In the genomic region with DNA sequence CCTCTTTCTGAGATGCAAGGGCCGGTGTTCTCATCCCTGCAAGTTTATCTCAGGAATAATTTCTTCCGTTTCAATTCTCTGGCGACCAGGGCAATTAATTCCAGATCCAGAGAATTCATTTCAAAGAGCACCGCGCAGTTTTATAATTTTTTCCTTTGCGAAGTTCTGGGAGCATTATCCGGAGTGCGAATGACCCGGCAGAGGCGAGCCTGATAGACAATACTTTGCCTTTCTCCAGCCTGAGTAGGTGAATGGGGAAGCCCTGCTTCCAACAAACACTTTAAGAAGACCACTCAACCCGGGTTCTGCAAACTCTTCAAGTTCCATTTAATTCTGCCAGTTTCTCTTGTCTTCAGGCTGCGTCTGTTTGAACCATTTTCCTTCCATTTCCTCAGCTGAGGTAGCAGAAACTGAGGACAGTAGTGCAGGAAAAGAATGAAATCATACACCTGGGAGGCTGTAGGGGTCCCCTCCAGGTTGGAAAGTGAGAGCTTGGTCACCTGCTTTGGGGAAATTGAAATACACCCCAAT, we compare ENCODE assay signal across 12 cellular contexts.
DNase-seq lines count a peak whose midpoint lies in the region; ATAC-seq and TF ChIP-seq lines count a peak whose summit lies in the region.
"Had no signal": no experiment of that assay in that cellular context is flagged by ENCODE, and none has a peak within 500 bp of the region (broad histone marks: within the 10 kb centered on the region; RNA-seq: fewer than 3 reads in every experiment).

No MANE protein-coding gene starts in this region.

- no peak overlapping the region for H3K27ac Mint-ChIP-seq in stimulated activated naive CD8-positive, alpha-beta T cell treated with anti-CD3 and anti-CD28 coated beads, Interleukin-15, Interleukin-2, amounts not matched to agents 100 ng/mL and 50 ng/mL, for 24 hours
- H3K27ac Mint-ChIP-seq: effector memory CD8-positive, alpha-beta T cell had no signal

- H3K79me2 ChIP-seq in parathyroid adenoma, result no peaks in the 10 kb centered on the region

- peak overlapping the region; percentile 55 for H3K4me3 ChIP-seq in iPS-15b (ENCODE audit: low read depth, low read length)
- H3K4me3 ChIP-seq in parathyroid adenoma (ENCODE audit: low read depth, low read length), result peak overlapping the region; percentile 23

- peaks cover 3% of the 10 kb centered on the region for H3K9me3 Mint-ChIP-seq in stimulated activated naive CD8-positive, alpha-beta T cell treated with anti-CD3 and anti-CD28 coated beads, Interleukin-15, Interleukin-2, amounts not matched to agents 100 ng/mL and 50 ng/mL, for 24 hours

- H3K27me3 Mint-ChIP-seq in stimulated activated naive CD8-positive, alpha-beta T cell treated with anti-CD3 and anti-CD28 coated beads, Interleukin-15, Interleukin-2, amounts not matched to agents 100 ng/mL and 50 ng/mL, for 24 hours, result peaks cover 84% of the 10 kb centered on the region

- no peak for ATAC-seq in stimulated activated naive CD8-positive, alpha-beta T cell treated with anti-CD3 and anti-CD28 coated beads, Interleukin-15, Interleukin-2, amounts not matched to agents 100 U/mL and 50 U/mL, for 24 hours
- ATAC-seq in GM21515 (IDR thresholded peaks at IDR 0.05; ENCODE audit: unreplicated experiment), result no peak
- ATAC-seq: effector memory CD8-positive, alpha-beta T cell had no signal

- H3K36me3 ChIP-seq in iPS-15b (ENCODE audit: control insufficient read depth, insufficient read depth, low read length), result no peaks in the 10 kb centered on the region
- H3K36me3 ChIP-seq in parathyroid adenoma (ENCODE audit: control insufficient read depth, insufficient read depth, low read length), result no peaks in the 10 kb centered on the region

- H3K27me3 ChIP-seq in iPS-15b (ENCODE audit: control insufficient read depth, insufficient read depth, low read length), result peaks cover 97% of the 10 kb centered on the region
- H3K27me3 ChIP-seq in parathyroid adenoma (ENCODE audit: control insufficient read depth, insufficient read depth, low read length), result peaks cover 12% of the 10 kb centered on the region

- H2AFZ ChIP-seq in parathyroid adenoma, result peak overlapping the region; percentile 41

- peaks cover 9% of the 10 kb centered on the region for H3K4me1 Mint-ChIP-seq in stimulated activated naive CD8-positive, alpha-beta T cell treated with anti-CD3 and anti-CD28 coated beads, Interleukin-15, Interleukin-2, amounts not matched to agents 100 ng/mL and 50 ng/mL, for 24 hours (ENCODE audit: low read depth)

- no peaks in the 10 kb centered on the region for H3K36me3 Mint-ChIP-seq in stimulated activated naive CD8-positive, alpha-beta T cell treated with anti-CD3 and anti-CD28 coated beads, Interleukin-15, Interleukin-2, amounts not matched to agents 100 ng/mL and 50 ng/mL, for 24 hours (ENCODE audit: low read depth)

- H3K27ac ChIP-seq in parathyroid adenoma, result no peak overlapping the region

- H3K9me3 ChIP-seq in iPS-15b (ENCODE audit: control insufficient read depth, insufficient read depth, low read length) (no peaks in the 10 kb centered on the region), parathyroid adenoma (ENCODE audit: control insufficient read depth, low read length) (no peaks in the 10 kb centered on the region)

- no peak for DNase-seq in stimulated activated naive CD8-positive, alpha-beta T cell treated with anti-CD3 and anti-CD28 coated beads, Interleukin-15, Interleukin-2, amounts not matched to agents 100 U/mL and 50 U/mL, for 24 hours
- DNase-seq in NCI-H1105 (lab: John Stamatoyannopoulos, UW) (no peak), NOMO-1 (lab: John Stamatoyannopoulos, UW; ENCODE audit: unreplicated experiment in 2 of 2) (no peak), activated gamma-delta T cell (lab: John Stamatoyannopoulos, UW) (no peak)
- DNase-seq: activated CD8-positive, alpha-beta memory T cell treated with anti-CD3 and anti-CD28 coated beads, Interleukin-2, amount 50 U/mL, for 48 hours; amniotic stem cell; effector memory CD8-positive, alpha-beta T cell; NCI-H187 treated with DMSO at 0.1 percent for 48 hours had no signal

- H3K9ac ChIP-seq in iPS-15b (ENCODE audit: low read depth, low read length), result no peak overlapping the region
- no peak overlapping the region for H3K9ac ChIP-seq in parathyroid adenoma

- H3K4me3 Mint-ChIP-seq in stimulated activated naive CD8-positive, alpha-beta T cell treated with anti-CD3 and anti-CD28 coated beads, Interleukin-15, Interleukin-2, amounts not matched to agents 100 ng/mL and 50 ng/mL, for 24 hours, result peak overlapping the region; percentile 41

- H3K4me2 ChIP-seq in parathyroid adenoma (ENCODE audit: low read length), result peak overlapping the region; percentile 79

- H3K4me1 ChIP-seq in iPS-15b (ENCODE audit: control insufficient read depth, insufficient read depth, low read length) (peaks cover 4% of the 10 kb centered on the region), parathyroid adenoma (no peaks in the 10 kb centered on the region)

- TF ChIP-seq CTCF in parathyroid adenoma (IDR thresholded peaks at IDR 0.05), result no peak
